ENCODE assay signal across 8 cellular contexts in the genomic region with DNA sequence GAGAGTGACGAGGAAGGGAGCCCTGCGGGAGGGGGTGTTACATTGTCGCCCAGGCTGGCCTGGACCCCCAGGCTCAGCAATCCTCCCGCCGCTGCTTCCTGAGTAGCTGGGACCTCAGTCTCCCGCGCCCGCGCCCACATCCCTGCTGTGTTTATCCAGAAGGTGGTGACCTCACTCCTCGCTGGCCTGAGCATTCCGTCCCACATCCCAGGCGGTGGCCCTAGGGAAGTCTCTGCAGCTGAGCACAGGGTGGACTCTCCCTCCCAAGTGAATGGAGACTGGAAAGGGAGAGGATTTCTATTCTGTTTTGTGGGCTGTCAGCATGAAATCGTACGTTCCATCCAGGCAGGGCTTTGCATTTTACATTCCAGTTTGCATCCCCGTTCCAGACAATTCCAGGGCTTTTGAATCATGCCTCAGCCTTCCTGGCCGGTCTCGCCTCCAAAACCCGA. TPM values are rescaled to one million over a fixed set of nuclear protein-coding genes. Genes with fewer than 3 reads are reported as not detected.
DNase-seq lines count a peak whose midpoint lies in the region; ATAC-seq and TF ChIP-seq lines count a peak whose summit lies in the region.

No MANE protein-coding gene starts in this region.

- H3K4me3 ChIP-seq in GM12865 (ENCODE audit: low read depth, low read length) (peak overlapping the region; percentile 38), lower lobe of right lung (peak overlapping the region; percentile 73), transverse colon (peak overlapping the region; percentile 28 to 92 (median 70))

- H3K36me3 ChIP-seq in lower lobe of right lung (peaks cover 16% of the 10 kb centered on the region), transverse colon (peaks cover 0 to 15% (median 5%) of the 10 kb centered on the region in 4 donors)

- TF ChIP-seq EP300 in transverse colon (IDR thresholded peaks at IDR 0.05; ENCODE audit: low read depth): no peak

- H3K36me3 Mint-ChIP-seq in dendritic cell treated with granulocyte-macrophage colony-stimulating factor and Interleukin-4, amounts not matched to agents 40 ng/mL and 50 ng/mL, for 4 days (ENCODE audit: low read depth): peaks cover 50% of the 10 kb centered on the region

- in situ Hi-C loops in transverse colon (cut with MboI; ENCODE audit: low pct_ligation_motif_present in 1 of 4, low pct_unique_long_range_greater_than_20kb in 1 of 4, low sequenced_read_pairs in 3 of 4): no loop called here

- peaks cover 21% of the 10 kb centered on the region for H3K4me1 Mint-ChIP-seq in dendritic cell treated with granulocyte-macrophage colony-stimulating factor and Interleukin-4, amounts not matched to agents 40 ng/mL and 50 ng/mL, for 4 days (ENCODE audit: low read depth)

- intact Hi-C loops in dendritic cell treated with granulocyte-macrophage colony-stimulating factor and Interleukin-4, amounts not matched to agents 40 ng/mL and 50 ng/mL, for 4 days (cut with micrococcal nuclease): loop anchor here (2.0 kb wide), 1 partner anchor 62 kb away; a partner anchor contains a TSS
- intact Hi-C loops in lower lobe of right lung (cut with DNase I): no loop called here
- intact Hi-C loops in transverse colon (cut with DNase I; ENCODE audit: low total_unique reads): no loop called here

- H3K27ac ChIP-seq in lower lobe of right lung: peak overlapping the region; percentile 82
- peak overlapping the region; percentile 79 to 97 (median 92) for H3K27ac ChIP-seq in transverse colon

- H3K4me1 ChIP-seq in lower lobe of right lung (peaks cover 15% of the 10 kb centered on the region), transverse colon (peaks cover 4 to 25% (median 17%) of the 10 kb centered on the region in 4 donors)

- H3K27me3 ChIP-seq in lower lobe of right lung (ENCODE audit: low read depth): no peaks in the 10 kb centered on the region
- H3K27me3 ChIP-seq in transverse colon: no peaks in the 10 kb centered on the region

- DNase-seq in GM12865 (ENCODE audit: low read depth): peak; percentile 2
- DNase-seq in NCI-H774 (lab: John Stamatoyannopoulos, UW): peak; percentile 63
- DNase-seq in lower lobe of right lung: peak; percentile 66
- DNase-seq in transverse colon: peak; percentile 28
- no peak for DNase-seq in NCI-H187 treated with DMSO at 0.1 percent for 48 hours (lab: John Stamatoyannopoulos, UW)
- no peak for DNase-seq in stimulated activated CD4-positive, alpha-beta T cell treated with anti-CD3 and anti-CD28 coated beads, Interleukin-4, amount 100 ng/mL, for 1 hour

- TF ChIP-seq CTCF in GM12865 (IDR thresholded peaks at IDR 0.05; ENCODE audit: insufficient read depth, low read depth, low read length, missing control alignments) (no peak), lower lobe of right lung (IDR thresholded peaks at IDR 0.05) (no peak), transverse colon (IDR thresholded peaks at IDR 0.05) (no peak)

- no peaks in the 10 kb centered on the region for H3K27me3 Mint-ChIP-seq in dendritic cell treated with granulocyte-macrophage colony-stimulating factor and Interleukin-4, amounts not matched to agents 40 ng/mL and 50 ng/mL, for 4 days

- peak; percentile 31 to 57 for ATAC-seq in lower lobe of right lung
- no peak for ATAC-seq in HG03571 (IDR thresholded peaks at IDR 0.05; ENCODE audit: unreplicated experiment)

- WGBS in transverse colon (ENCODE audit: low coverage in 1 of 2), 2 donors: 0 to 20% methylated on average over 3 to 18 of the region's 18 CpGs

- peak overlapping the region; percentile 86 for H3K27ac Mint-ChIP-seq in dendritic cell treated with granulocyte-macrophage colony-stimulating factor and Interleukin-4, amounts not matched to agents 40 ng/mL and 50 ng/mL, for 4 days

- peak overlapping the region; percentile 91 for H3K4me3 Mint-ChIP-seq in dendritic cell treated with granulocyte-macrophage colony-stimulating factor and Interleukin-4, amounts not matched to agents 40 ng/mL and 50 ng/mL, for 4 days

- TF ChIP-seq POLR2A in transverse colon (IDR thresholded peaks at IDR 0.05): no peak

- H3K9me3 ChIP-seq in lower lobe of right lung (no peaks in the 10 kb centered on the region), transverse colon (peaks cover 5 to 6% of the 10 kb centered on the region in 2 donors)

- H3K9me3 Mint-ChIP-seq in dendritic cell treated with granulocyte-macrophage colony-stimulating factor and Interleukin-4, amounts not matched to agents 40 ng/mL and 50 ng/mL, for 4 days: peaks cover 49% of the 10 kb centered on the region

RNA-seq across cellular contexts. Expression of a gene that starts 0.4 kb away (rescaled TPM):
- total RNA-seq in lower lobe of right lung (16.2 TPM), transverse colon (10 to 100 TPM in 3 of 4 donors, 1 to 10 TPM in 1; 6.0 to 14.3 (median 11.2) TPM)

RNA-seq across cellular contexts. Expression of a gene that starts 29.0 kb away (rescaled TPM):
- total RNA-seq in lower lobe of right lung (12.8 TPM), transverse colon (10 to 100 TPM in 3 of 4 donors, 1 to 10 TPM in 1; 9.0 to 34.8 (median 19.5) TPM)

RNA-seq across cellular contexts. Expression of a gene that starts 37.2 kb away (rescaled TPM):
- total RNA-seq in lower lobe of right lung (14.7 TPM), transverse colon (10 to 100 TPM in 2 of 4 donors, 1 to 10 TPM in 2; 3.0 to 15.1 (median 10.2) TPM)

Comparison
In these comparisons a context has a peak if more than half of its experiments do, and no peak if none do; other contexts are left out.
1. DNase-seq: peak in GM12865 (single experiment), NCI-H774 (single experiment), lower lobe of right lung (single experiment) and transverse colon (single experiment); none in NCI-H187 treated with DMSO at 0.1 percent for 48 hours (single experiment) and stimulated activated CD4-positive, alpha-beta T cell treated with anti-CD3 and anti-CD28 coated beads, Interleukin-4, amount 100 ng/mL, for 1 hour (single experiment).
2. Peak in every context shown above with its lines, with median percentiles within 50 percentile points of each other: H3K4me3 ChIP-seq.